17 cellular contexts compared by ENCODE assay signal in the genomic region with DNA sequence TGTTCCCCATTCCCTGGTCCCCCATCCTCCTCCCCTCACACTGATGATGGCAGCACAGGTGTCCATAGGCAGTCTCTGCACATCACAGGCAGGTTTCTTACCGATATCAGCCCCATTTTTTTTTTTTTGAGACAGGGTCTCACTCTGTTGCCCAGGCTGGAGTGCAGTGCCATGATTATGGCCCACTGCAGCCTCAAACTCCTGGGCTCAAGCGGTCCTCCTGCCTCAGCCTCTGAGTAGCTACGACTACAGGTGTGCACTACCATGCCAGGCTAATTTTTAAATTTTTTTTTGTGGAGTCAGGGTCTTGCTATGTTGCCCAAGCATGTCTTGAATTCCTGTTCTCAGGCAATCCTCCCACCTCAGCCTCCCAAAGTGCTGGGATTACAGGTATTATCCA. TPM values are rescaled to one million over a fixed set of nuclear protein-coding genes. Genes with fewer than 3 reads are reported as not detected.
DNase-seq lines count a peak whose midpoint lies in the region; ATAC-seq and TF ChIP-seq lines count a peak whose summit lies in the region.
"Had no signal": no experiment of that assay in that cellular context is flagged by ENCODE, and none has a peak within 500 bp of the region (broad histone marks: within the 10 kb centered on the region; RNA-seq: fewer than 3 reads in every experiment).

No MANE protein-coding gene starts in this region.

- H3K36me3 ChIP-seq in HEK293 (ENCODE audit: control insufficient read depth in 2 of 2, insufficient read depth in 1 of 2, low read length in 2 of 2) (no peaks in the 10 kb centered on the region), neutrophil (peaks cover 100% of the 10 kb centered on the region), adrenal gland (replicated peaks in 1 of 2) (no peaks in the 10 kb centered on the region)

- H3K27ac ChIP-seq in HEK293 (ENCODE audit: extremely low read depth, low read depth, low read length) (no peak overlapping the region), neutrophil (peak overlapping the region; percentile 66), substantia nigra (ENCODE audit: low read depth, low read length, poor library complexity, severe bottlenecking) (peak overlapping the region; percentile 4), adrenal gland (no peak overlapping the region)
- H3K27ac ChIP-seq: A549 had no signal

- no peaks in the 10 kb centered on the region for H3K4me1 ChIP-seq in HEK293 (ENCODE audit: control insufficient read depth, insufficient read depth, low read length)
- H3K4me1 ChIP-seq in neutrophil (ENCODE audit: control insufficient read depth in 1 of 2, insufficient read depth in 1 of 2, low read depth in 1 of 2, low read length in 1 of 2), result peaks cover 27 to 60% of the 10 kb centered on the region in 2 experiments
- H3K4me1 ChIP-seq in adrenal gland (replicated peaks in 1 of 2), result no peaks in the 10 kb centered on the region
- H3K4me1 ChIP-seq: A549, Caco-2 had no signal

- no peak for DNase-seq in substantia nigra (lab: John Stamatoyannopoulos, UW)
- DNase-seq in adrenal gland, result no peak
- DNase-seq in LoVo (ENCODE audit: low spot score), result no peak
- DNase-seq: 8988T; ACHN; C1 segment of cervical spinal cord; Caco-2; CD4-positive, CD25-positive, alpha-beta regulatory T cell; CD8-positive, alpha-beta T cell; DMS153; DND-41; GOT3; HCEC 1CT had no signal

- POLR2A ChIA-PET in HEK293 (lab: Yijun Ruan, JAX), result no interaction called here

- ATAC-seq in HG02610 (IDR thresholded peaks at IDR 0.05; ENCODE audit: unreplicated experiment), result no peak
- ATAC-seq: A549; CD8-positive, alpha-beta T cell had no signal

- no peak for TF ChIP-seq CTCF in HEK293 (tag by site-specific recombination; IDR thresholded peaks at IDR 0.05)
- no peak for TF ChIP-seq CTCF in neutrophil (IDR thresholded peaks at IDR 0.05)
- no peak for TF ChIP-seq CTCF in adrenal gland (IDR thresholded peaks at IDR 0.05)

- intact Hi-C loops in adrenal gland (cut with DNase I), result no loop called here

- H3K4me3 ChIP-seq in HEK293 (ENCODE audit: low read depth, low read length), result no peak overlapping the region
- no peak overlapping the region for H3K4me3 ChIP-seq in neutrophil (ENCODE audit: low read depth in 1 of 2, low read length in 1 of 2)
- no peak overlapping the region for H3K4me3 ChIP-seq in adrenal gland
- H3K4me3 ChIP-seq: A549 had no signal

- no peak for TF ChIP-seq POLR2A in adrenal gland (IDR thresholded peaks at IDR 0.05)

- WGBS in adrenal gland, 4 donors, result 82 to 87% (median 85%) methylated on average over 3 of the region's 3 CpGs

- CTCF ChIA-PET in HEK293 (lab: Yijun Ruan, JAX), result interaction anchor here (0.6 kb wide), 1 partner anchor 20 kb away, joined by 5 read pairs; no protein-coding TSS in a partner anchor

- H3K27me3 ChIP-seq in neutrophil (no peaks in the 10 kb centered on the region), adrenal gland (no peaks in the 10 kb centered on the region)

- H3K9me3 ChIP-seq in HEK293 (ENCODE audit: control insufficient read depth, insufficient read depth, low read depth, low read length), result no peaks in the 10 kb centered on the region
- no peaks in the 10 kb centered on the region for H3K9me3 ChIP-seq in neutrophil
- no peaks in the 10 kb centered on the region for H3K9me3 ChIP-seq in adrenal gland (replicated peaks in 1 of 3)
- H3K9me3 ChIP-seq: A549, Caco-2 had no signal

TF ChIP-seq in HEK293, 187 proteins besides CTCF, POLR2A, EP300 and RAD21:
- TF ChIP-seq OSR2 (tag by site-specific recombination; IDR thresholded peaks at IDR 0.05), result no peak
- TF ChIP-seq ZNF121 (tag by site-specific recombination; IDR thresholded peaks at IDR 0.05), result peak; percentile 87
- TF ChIP-seq TRIM28 (IDR thresholded peaks at IDR 0.05; ENCODE audit: borderline replicate concordance, low read length), result no peak

RNA-seq across cellular contexts. Expression of a gene that starts 28.9 kb away (rescaled TPM):
- 100 to 1,000 TPM; 108 to 243 (median 152) TPM for total RNA-seq in adrenal gland
- 100 to 1,000 TPM in 1 of 3 donors, 10 to 100 TPM in 2; 52.3 to 228 (median 64.9) TPM for polyA plus RNA-seq in adrenal gland

RNA-seq across cellular contexts. Expression of a gene that starts 36.5 kb away (rescaled TPM):
- under 1 TPM in 6 of 8 donors, not detected in 2; 0.39 to 0.88 (median 0.55) TPM for total RNA-seq in adrenal gland
- polyA plus RNA-seq in adrenal gland, result under 1 TPM; 0.20 to 0.48 (median 0.46) TPM
- total RNA-seq: CD4-positive, CD25-positive, alpha-beta regulatory T cell; CD8-positive, alpha-beta T cell had no signal

Comparison
In these comparisons a context has a peak if more than half of its experiments do, and no peak if none do; other contexts are left out.
1. H3K27ac ChIP-seq: peak in neutrophil (single experiment) and substantia nigra (single experiment); none in HEK293 (single experiment) and adrenal gland (0 of 5).